ENCODE assay signal across 23 cellular contexts in genomic region chr5:36581070-36581469, GRCh38. TPM values are rescaled to one million over a fixed set of nuclear protein-coding genes. Genes with fewer than 3 reads are reported as not detected.
"Had no signal": no experiment of that assay in that cellular context is flagged by ENCODE, and none has a peak within 500 bp of the region (broad histone marks: within the 10 kb centered on the region; RNA-seq: fewer than 3 reads in every experiment).

No MANE protein-coding gene starts in this region.

- H3K36me3 Mint-ChIP-seq: naive B cell; neural progenitor cell; stimulated activated memory B cell treated with anti-CD40 and anti-IgM and Interleukin-4, amounts not matched to agents 10 μg/mL and 1 μg/mL and 100 μg/mL, for 72 hours had no signal

- H3K4me1 ChIP-seq: gastrocnemius medialis, lower lobe of right lung, parathyroid adenoma, right atrium auricular region, spleen, tibial nerve, upper lobe of left lung had no signal

- H3K36me3 ChIP-seq: gastrocnemius medialis, lower lobe of right lung, neural progenitor cell, right atrium auricular region, spleen, thoracic aorta, tibial nerve, upper lobe of left lung had no signal

- DNase-seq: dorsolateral prefrontal cortex; effector CD4-positive, alpha-beta T cell; foreskin fibroblast; gastrocnemius medialis; head of caudate nucleus; left ventricle myocardium superior; lower lobe of right lung; naive B cell; spleen; stimulated activated CD4-positive, alpha-beta T cell treated with anti-CD3 and anti-CD28 coated beads, Interleukin-4, amount 100 ng/mL, for 4 hours; stimulated activated naive CD8-positive, alpha-beta T cell treated with anti-CD3 and anti-CD28 coated beads, Interleukin-15, Interleukin-2, amounts not matched to agents 100 U/mL and 50 U/mL, for 24 hours; substantia nigra; upper lobe of left lung had no signal

- H3K27ac ChIP-seq: dorsolateral prefrontal cortex, gastrocnemius medialis, lower lobe of right lung, neural progenitor cell, parathyroid adenoma, spleen, thoracic aorta, tibial nerve, upper lobe of left lung had no signal

- H3K4me1 Mint-ChIP-seq: naive B cell; nephron; stimulated activated memory B cell treated with anti-CD40 and anti-IgM and Interleukin-4, amounts not matched to agents 10 μg/mL and 1 μg/mL and 100 μg/mL, for 72 hours had no signal

- H3K27ac Mint-ChIP-seq: naive B cell; nephron; neural progenitor cell; progenitor cell of endocrine pancreas; stimulated activated memory B cell treated with anti-CD40 and anti-IgM and Interleukin-4, amounts not matched to agents 10 μg/mL and 1 μg/mL and 100 μg/mL, for 72 hours had no signal

- H3K4me2 ChIP-seq: neural progenitor cell had no signal

- H3K4me3 ChIP-seq: dorsolateral prefrontal cortex, gastrocnemius medialis, lower lobe of right lung, neural progenitor cell, right atrium auricular region, spleen, thoracic aorta, tibial nerve, upper lobe of left lung had no signal

- ATAC-seq: gastrocnemius medialis; left ventricle myocardium superior; lower lobe of right lung; sciatic nerve; stimulated activated memory B cell treated with anti-CD40 and anti-IgM and Interleukin-4, amounts not matched to agents 10 μg/mL and 1 μg/mL and 100 μg/mL, for 72 hours; stimulated activated naive CD8-positive, alpha-beta T cell treated with anti-CD3 and anti-CD28 coated beads, Interleukin-15, Interleukin-2, amounts not matched to agents 100 U/mL and 50 U/mL, for 24 hours had no signal

- H3K9me3 ChIP-seq: gastrocnemius medialis, lower lobe of right lung, right atrium auricular region, spleen, thoracic aorta, tibial nerve, upper lobe of left lung had no signal

- H3K4me3 Mint-ChIP-seq: naive B cell; nephron; neural progenitor cell; stimulated activated memory B cell treated with anti-CD40 and anti-IgM and Interleukin-4, amounts not matched to agents 10 μg/mL and 1 μg/mL and 100 μg/mL, for 72 hours had no signal

- H3K27me3 ChIP-seq: dorsolateral prefrontal cortex, gastrocnemius medialis, neural progenitor cell, right atrium auricular region, tibial nerve, upper lobe of left lung had no signal

- H3K9me3 Mint-ChIP-seq: nephron had no signal

- H3K79me2 ChIP-seq: parathyroid adenoma had no signal

RNA-seq across cellular contexts. Expression of gene SLC1A3, which starts 25.3 kb away (rescaled TPM):
- total RNA-seq: glomerular endothelial cell had no signal
